Comparison of ENCODE assay signal across 8 cellular contexts in genomic region chr12:115341442-115341841, GRCh38.
DNase-seq lines count a peak whose midpoint lies in the region; ATAC-seq and TF ChIP-seq lines count a peak whose summit lies in the region.

No MANE protein-coding gene starts in this region.

- TF ChIP-seq CTCF in AG04449 (IDR thresholded peaks at IDR 0.05; ENCODE audit: insufficient read depth, low read length, missing control alignments): no peak

- POLR2A ChIA-PET in AG04449 (lab: Yijun Ruan, JAX): interaction anchor here (0.6 to 1.2 kb wide), 4 partner anchors 11 to 657 kb away, joined by 3 to 6 read pairs (median 4); partner anchors contain the start of gene TBX3

- ATAC-seq in HG03175 (IDR thresholded peaks at IDR 0.05; ENCODE audit: unreplicated experiment): no peak
- no peak for ATAC-seq in HG03342 (IDR thresholded peaks at IDR 0.05; ENCODE audit: unreplicated experiment)
- ATAC-seq in HG02885 (IDR thresholded peaks at IDR 0.05; ENCODE audit: poor library complexity, unreplicated experiment): no peak

- no peak overlapping the region for H3K4me3 ChIP-seq in AG04449 (ENCODE audit: low read depth, low read length)

- CTCF ChIA-PET in AG04449 (lab: Yijun Ruan, JAX): interaction anchor here (1.6 kb wide), 1 partner anchor 412 kb away, joined by 3 read pairs; no protein-coding TSS in a partner anchor

- DNase-seq in AG04449 (ENCODE audit: low read depth, low spot score) (peak; percentile 96), HT1080 (ENCODE audit: low read depth) (peak; percentile 96), dermis blood vessel endothelial cell (peak; percentile 94), mucosa of gallbladder (ENCODE audit: low spot score) (peak; percentile 79), iPS-NIHi11 (ENCODE audit: low spot score) (no peak)
